13 cellular contexts compared by ENCODE assay signal in genomic region chr6:17493286-17493685, GRCh38.
DNase-seq lines count a peak whose midpoint lies in the region; ATAC-seq and TF ChIP-seq lines count a peak whose summit lies in the region.
"Had no signal": no experiment of that assay in that cellular context is flagged by ENCODE, and none has a peak within 500 bp of the region (broad histone marks: within the 10 kb centered on the region; RNA-seq: fewer than 3 reads in every experiment).

No MANE protein-coding gene starts in this region.

- H3K79me2 ChIP-seq in GM23338 (replicated peaks; ENCODE audit: insufficient read depth): no peaks in the 10 kb centered on the region
- H3K79me2 ChIP-seq in MM.1S (ENCODE audit: low read length): no peaks in the 10 kb centered on the region

- H3K4me1 ChIP-seq in GM23338 (ENCODE audit: insufficient read depth) (peaks cover 9% of the 10 kb centered on the region; the same call in 1 of the 2 replicates), MM.1S (ENCODE audit: low read length) (no peaks in the 10 kb centered on the region)
- H3K4me1 ChIP-seq: body of pancreas had no signal

- no peaks in the 10 kb centered on the region for H3K9me3 ChIP-seq in MM.1S (replicated peaks; ENCODE audit: insufficient read depth, low read length)
- H3K9me3 ChIP-seq: body of pancreas, HAP-1 had no signal

- TF ChIP-seq CTCF in GM23338 (conservative IDR thresholded peaks at IDR 0.05; ENCODE audit: low read depth in 2 of 2) (no peak), WTC11 (IDR thresholded peaks at IDR 0.05) (no peak), MM.1S (IDR thresholded peaks at IDR 0.05; ENCODE audit: low read length) (no peak)

- peaks cover 1% of the 10 kb centered on the region for H3K27me3 Mint-ChIP-seq in GM23338 (ENCODE audit: insufficient read depth, low read depth, poor library complexity)
- no peaks in the 10 kb centered on the region for H3K27me3 Mint-ChIP-seq in WTC11 (ENCODE audit: low read depth)

- H2AFZ ChIP-seq in GM23338: no peak overlapping the region
- H2AFZ ChIP-seq in MM.1S (ENCODE audit: low read length): no peak overlapping the region

- H3K36me3 ChIP-seq in GM23338 (ENCODE audit: insufficient read depth) (no peaks in the 10 kb centered on the region), MM.1S (replicated peaks; ENCODE audit: insufficient read depth, low read length) (no peaks in the 10 kb centered on the region)
- H3K36me3 ChIP-seq: HAP-1 had no signal

- no peaks in the 10 kb centered on the region for H3K9me3 Mint-ChIP-seq in GM23338
- H3K9me3 Mint-ChIP-seq in WTC11: peaks cover 5% of the 10 kb centered on the region; the same call in 1 of the 2 replicates

- POLR2A ChIA-PET in WTC11 (lab: Charles Lee): no interaction called here

- CTCF ChIA-PET in WTC11 (lab: Charles Lee): interaction anchor here (1.2 to 1.4 kb wide), 2 partner anchors 12 to 91 kb away, joined by 3 read pairs; no protein-coding TSS in a partner anchor

- H3K9me2 ChIP-seq in GM23338 (ENCODE audit: insufficient read depth): no peaks in the 10 kb centered on the region
- no peaks in the 10 kb centered on the region for H3K9me2 ChIP-seq in MM.1S (replicated peaks; ENCODE audit: insufficient read depth, low read length)

- DNase-seq in GM23338 (ENCODE audit: low spot score) (no peak), WTC11 (ENCODE audit: low spot score) (no peak), glomerular visceral epithelial cell (ENCODE audit: extremely low spot score) (peak; percentile 61), skeletal muscle cell (ENCODE audit: low read depth) (peak; percentile 35), MM.1S (no peak), DMS153 (lab: John Stamatoyannopoulos, UW) (no peak), NCI-H82 treated with DMSO at 0.1 percent for 48 hours (lab: John Stamatoyannopoulos, UW; ENCODE audit: unreplicated experiment) (no peak), head of caudate nucleus (no peak)
- DNase-seq: body of pancreas; naive thymus-derived CD4-positive, alpha-beta T cell; NCI-H2029 had no signal

- H3K27ac ChIP-seq in GM23338 (ENCODE audit: low read depth): no peak overlapping the region
- no peak overlapping the region for H3K27ac ChIP-seq in MM.1S (ENCODE audit: low read length)
- H3K27ac ChIP-seq: body of pancreas, HL-60 had no signal

- H3K9ac ChIP-seq in MM.1S (ENCODE audit: low read length): no peak overlapping the region

- H3F3A ChIP-seq in GM23338 (replicated peaks; ENCODE audit: low read depth): no peaks in the 10 kb centered on the region
- no peaks in the 10 kb centered on the region for H3F3A ChIP-seq in MM.1S (ENCODE audit: insufficient read depth, low read length)

- ATAC-seq in GM23338 (no peak; the same call in 2 of the 3 replicates), WTC11 (no peak; the same call in 1 of the 2 replicates)
- ATAC-seq: body of pancreas; naive thymus-derived CD4-positive, alpha-beta T cell had no signal

- H3K27ac Mint-ChIP-seq in GM23338: peak overlapping the region; percentile 76; the same call in 1 of the 2 replicates
- no peak overlapping the region for H3K27ac Mint-ChIP-seq in WTC11
- H3K27ac Mint-ChIP-seq: naive thymus-derived CD4-positive, alpha-beta T cell had no signal

- H3K4me1 Mint-ChIP-seq in GM23338: peaks cover 22% of the 10 kb centered on the region
- H3K4me1 Mint-ChIP-seq in WTC11: peaks cover 27% of the 10 kb centered on the region

- no peaks in the 10 kb centered on the region for H3K27me3 ChIP-seq in GM23338 (ENCODE audit: insufficient read depth)
- H3K27me3 ChIP-seq in MM.1S (replicated peaks; ENCODE audit: insufficient read depth, low read length): no peaks in the 10 kb centered on the region
- H3K27me3 ChIP-seq: body of pancreas had no signal

- H3K4me2 ChIP-seq in GM23338 (no peak overlapping the region), MM.1S (ENCODE audit: low read depth, low read length) (no peak overlapping the region)

- intact Hi-C loops in head of caudate nucleus (cut with DNase I): no loop called here

- H3K4me3 ChIP-seq in GM23338: no peak overlapping the region
- no peak overlapping the region for H3K4me3 ChIP-seq in skeletal muscle cell (ENCODE audit: low read depth, low read length)
- no peak overlapping the region for H3K4me3 ChIP-seq in MM.1S (ENCODE audit: low read length)
- H3K4me3 ChIP-seq: body of pancreas, HAP-1 had no signal

- H3K4me3 Mint-ChIP-seq in GM23338 (no peak overlapping the region), WTC11 (no peak overlapping the region)
- H3K4me3 Mint-ChIP-seq: naive thymus-derived CD4-positive, alpha-beta T cell had no signal

- H4K20me1 ChIP-seq in GM23338 (replicated peaks; ENCODE audit: insufficient read depth) (no peaks in the 10 kb centered on the region), MM.1S (ENCODE audit: insufficient read depth, low read length) (no peaks in the 10 kb centered on the region)

- H3K36me3 Mint-ChIP-seq in GM23338 (ENCODE audit: low read depth): no peaks in the 10 kb centered on the region; the same call in 2 of the 3 replicates
- H3K36me3 Mint-ChIP-seq in WTC11: peaks cover 11% of the 10 kb centered on the region
- H3K36me3 Mint-ChIP-seq: naive thymus-derived CD4-positive, alpha-beta T cell had no signal

TF ChIP-seq in GM23338, 12 proteins besides CTCF, POLR2A, EP300 and RAD21 (continues in another document):
- TF ChIP-seq JUNB (IDR thresholded peaks at IDR 0.05; ENCODE audit: unreplicated experiment) (no peak), CREB1 (CRISPR knock-in tag; IDR thresholded peaks at IDR 0.05; ENCODE audit: low read depth) (no peak), REST (IDR thresholded peaks at IDR 0.05; ENCODE audit: unreplicated experiment) (no peak), EZH2phosphoT487 (IDR thresholded peaks at IDR 0.05; ENCODE audit: unreplicated experiment) (no peak)

TF ChIP-seq in WTC11, 78 proteins besides CTCF, POLR2A, EP300 and RAD21:
- TF ChIP-seq NFE2L1 (CRISPR knock-in tag; IDR thresholded peaks at IDR 0.05) (0 out of 2 replicates have a peak, but pooled peaks have one; percentile 33), MLX (CRISPR knock-in tag; IDR thresholded peaks at IDR 0.05) (no peak)

Comparison
In these comparisons a context has a peak if more than half of its experiments do, and no peak if none do; other contexts are left out.
1. DNase-seq: peak in glomerular visceral epithelial cell (single experiment) and skeletal muscle cell (single experiment); none in GM23338 (single experiment), WTC11 (single experiment), MM.1S (single experiment), DMS153 (single experiment), NCI-H82 treated with DMSO at 0.1 percent for 48 hours (single experiment) and head of caudate nucleus (0 of 42).